Comparison of ENCODE assay signal across 6 cellular contexts in the genomic region with DNA sequence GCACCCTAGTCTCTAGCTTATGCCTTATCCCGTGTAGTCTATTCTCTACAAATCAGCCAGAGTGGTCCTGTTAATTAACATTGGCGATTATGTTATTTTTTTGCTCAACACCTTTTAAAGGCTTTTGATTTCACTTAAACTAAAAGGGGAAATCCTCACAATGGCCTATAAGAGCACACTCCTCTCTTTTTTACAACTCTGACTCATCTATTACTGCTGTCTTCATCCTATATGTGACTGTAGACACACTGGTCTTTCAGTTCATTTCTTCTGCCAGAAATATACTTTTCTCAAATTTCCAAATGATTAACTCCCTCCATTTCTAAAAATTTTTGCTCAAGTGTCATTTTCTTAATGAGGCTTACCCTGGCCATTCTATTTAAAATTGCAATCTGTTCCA.
"Had no signal": no experiment of that assay in that cellular context is flagged by ENCODE, and none has a peak within 500 bp of the region (broad histone marks: within the 10 kb centered on the region; RNA-seq: fewer than 3 reads in every experiment).

No MANE protein-coding gene starts in this region.

- H3K4me3 ChIP-seq: GM23338 had no signal

- DNase-seq: H9, HCEC 1CT, KBM-7 had no signal

- H3K27ac ChIP-seq: HL-60 had no signal

- H2AFZ ChIP-seq: GM23338 had no signal

- H3K4me2 ChIP-seq: GM23338 had no signal

- ATAC-seq: GM23338, HepG2 had no signal
